Comparison of ENCODE assay signal across 19 cellular contexts in the genomic region with DNA sequence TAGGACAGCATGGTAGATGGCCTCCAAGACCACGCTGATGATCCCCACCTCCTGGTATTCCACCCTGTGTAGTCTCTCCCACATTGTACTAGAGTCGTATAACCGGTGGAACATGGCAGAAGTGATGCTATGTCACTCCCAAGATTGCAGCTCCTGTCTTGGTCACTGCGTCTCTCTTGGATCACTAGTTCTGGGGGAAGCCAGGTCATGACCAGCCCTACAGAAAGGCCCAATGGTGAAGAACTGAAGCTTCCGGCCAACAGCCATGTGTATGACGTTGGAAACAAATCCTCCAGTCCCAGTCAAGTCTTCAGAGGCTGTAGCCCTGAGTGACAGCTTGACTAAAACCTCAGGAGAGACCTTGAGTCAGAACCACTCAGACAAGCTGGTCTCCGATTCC.
"Had no signal": no experiment of that assay in that cellular context is flagged by ENCODE, and none has a peak within 500 bp of the region (broad histone marks: within the 10 kb centered on the region; RNA-seq: fewer than 3 reads in every experiment).

No MANE protein-coding gene starts in this region.

- H3K27me3 Mint-ChIP-seq: activated CD4-positive, alpha-beta T cell treated with anti-CD3 and anti-CD28 coated beads, Interleukin-2, amount 10 ng/mL, durations not matched to agents 7 days and 5 days; activated naive CD4-positive, alpha-beta T cell treated with anti-CD3 and anti-CD28 coated beads, Interleukin-2, amount 10 ng/mL, durations not matched to agents 7 days and 5 days; activated naive CD8-positive, alpha-beta T cell treated with anti-CD3 and anti-CD28 coated beads, Interleukin-2, amount 50 U/mL, for 24 hours; type B pancreatic cell had no signal

- H3K27ac Mint-ChIP-seq: activated CD4-positive, alpha-beta T cell treated with anti-CD3 and anti-CD28 coated beads, Interleukin-2, amount 10 ng/mL, durations not matched to agents 7 days and 5 days; activated naive CD4-positive, alpha-beta T cell treated with anti-CD3 and anti-CD28 coated beads, Interleukin-2, amount 10 ng/mL, durations not matched to agents 7 days and 5 days; activated naive CD8-positive, alpha-beta T cell treated with anti-CD3 and anti-CD28 coated beads, Interleukin-2, amount 50 U/mL, for 24 hours; neural progenitor cell; stimulated activated effector memory CD8-positive, alpha-beta T cell treated with anti-CD3 and anti-CD28 coated beads, Interleukin-12 subunit alpha, Interleukin-12 subunit beta, amount 100 ng/mL, for 72 hours; type B pancreatic cell had no signal

- H3K27me3 ChIP-seq: gastrocnemius medialis, neural progenitor cell, pancreas, stomach had no signal

- H2AFZ ChIP-seq: neural progenitor cell had no signal

- H3K36me3 ChIP-seq: gastrocnemius medialis, neural progenitor cell, pancreas, stomach had no signal

- H3K36me3 Mint-ChIP-seq: activated naive CD4-positive, alpha-beta T cell treated with anti-CD3 and anti-CD28 coated beads, Interleukin-2, amount 10 ng/mL, durations not matched to agents 7 days and 5 days; neural progenitor cell; stimulated activated effector memory CD8-positive, alpha-beta T cell treated with anti-CD3 and anti-CD28 coated beads, Interleukin-12 subunit alpha, Interleukin-12 subunit beta, amount 100 ng/mL, for 72 hours; type B pancreatic cell had no signal

- H3K9me3 Mint-ChIP-seq: activated naive CD8-positive, alpha-beta T cell treated with anti-CD3 and anti-CD28 coated beads, Interleukin-2, amount 50 U/mL, for 24 hours; neural progenitor cell; stimulated activated effector memory CD8-positive, alpha-beta T cell treated with anti-CD3 and anti-CD28 coated beads, Interleukin-12 subunit alpha, Interleukin-12 subunit beta, amount 100 ng/mL, for 72 hours; type B pancreatic cell had no signal

- H3K27ac ChIP-seq: gastrocnemius medialis, neural progenitor cell, pancreas had no signal

- DNase-seq: activated CD4-positive, alpha-beta T cell treated with anti-CD3 and anti-CD28 coated beads, Interleukin-2, amount 10 ng/mL, durations not matched to agents 7 days and 5 days; activated CD8-positive, alpha-beta memory T cell treated with anti-CD3 and anti-CD28 coated beads, Interleukin-2, amount 50 U/mL, for 48 hours; activated effector memory CD4-positive, alpha-beta T cell treated with Interleukin-2 at 50 U/mL for 16 hours; activated naive CD4-positive, alpha-beta T cell treated with anti-CD3 and anti-CD28 coated beads, Interleukin-2, amount 10 ng/mL, durations not matched to agents 7 days and 5 days; activated naive CD8-positive, alpha-beta T cell treated with anti-CD3 and anti-CD28 coated beads, Interleukin-2, amount 50 U/mL, for 24 hours; activated T-cell treated with anti-CD3 and anti-CD28 coated beads, Interleukin-2, amount 50 U/mL, for 48 hours; aorta; cortex of kidney; effector CD4-positive, alpha-beta T cell; gastrocnemius medialis; head of caudate nucleus; kidney; pancreas; stimulated activated CD4-positive, alpha-beta T cell treated with anti-CD3 and anti-CD28 coated beads, Interleukin-4, amount 100 ng/mL, for 24 hours; stomach had no signal

- H3K9me3 ChIP-seq: gastrocnemius medialis, pancreas, stomach had no signal

- H3K9ac ChIP-seq: neural progenitor cell had no signal

- H3K4me3 Mint-ChIP-seq: activated CD4-positive, alpha-beta T cell treated with anti-CD3 and anti-CD28 coated beads, Interleukin-2, amount 10 ng/mL, durations not matched to agents 7 days and 5 days; activated naive CD4-positive, alpha-beta T cell treated with anti-CD3 and anti-CD28 coated beads, Interleukin-2, amount 10 ng/mL, durations not matched to agents 7 days and 5 days; activated naive CD8-positive, alpha-beta T cell treated with anti-CD3 and anti-CD28 coated beads, Interleukin-2, amount 50 U/mL, for 24 hours; neural progenitor cell; stimulated activated effector memory CD8-positive, alpha-beta T cell treated with anti-CD3 and anti-CD28 coated beads, Interleukin-12 subunit alpha, Interleukin-12 subunit beta, amount 100 ng/mL, for 72 hours; type B pancreatic cell had no signal

- H3K4me1 ChIP-seq: gastrocnemius medialis, neural progenitor cell, pancreas had no signal

- H3K4me2 ChIP-seq: neural progenitor cell, smooth muscle cell had no signal

- H3K4me3 ChIP-seq: gastrocnemius medialis, neural progenitor cell, pancreas, smooth muscle cell, stomach had no signal
